Comparison of ENCODE assay signal across 8 cellular contexts in genomic region chr11:13667795-13668101, GRCh38. TPM values are rescaled to one million over a fixed set of nuclear protein-coding genes. Genes with fewer than 3 reads are reported as not detected.
A peak's percentile ranks its signal among the peaks of the same experiment; 100 is the strongest.
DNase-seq lines count a peak whose midpoint lies in the region; ATAC-seq and TF ChIP-seq lines count a peak whose summit lies in the region.

No MANE protein-coding gene starts in this region.

- CTCF ChIA-PET in activated naive CD4-positive, alpha-beta T cell treated with anti-CD3 and anti-CD28 coated beads for 36 hours (lab: Charles Lee) = interaction anchor here (0.6 to 1.3 kb wide), 5 partner anchors 21 to 1882 kb away, joined by 3 to 5 read pairs (median 3); partner anchors contain the start of gene BTBD10

- H3K4me3 ChIP-seq in astrocyte of the cerebellum (ENCODE audit: low read depth, low read length) (peak overlapping the region; percentile 77), transverse colon (peak overlapping the region; percentile 57 to 99 (median 82))

- peak overlapping the region; percentile 69 for H3K4me3 Mint-ChIP-seq in activated naive CD4-positive, alpha-beta T cell treated with anti-CD3 and anti-CD28 coated beads for 36 hours
- H3K4me3 Mint-ChIP-seq in memory B cell = peak overlapping the region; percentile 97

- no peaks in the 10 kb centered on the region for H3K9me3 ChIP-seq in transverse colon

- TF ChIP-seq EP300 in transverse colon (IDR thresholded peaks at IDR 0.05; ENCODE audit: low read depth) = no peak

- peaks cover 13 to 55% (median 26%) of the 10 kb centered on the region in 4 donors for H3K4me1 ChIP-seq in transverse colon

- DNase-seq in activated naive CD4-positive, alpha-beta T cell treated with anti-CD3 and anti-CD28 coated beads for 36 hours = no peak
- DNase-seq in activated naive CD4-positive, alpha-beta T cell treated with anti-CD3 and anti-CD28 coated beads, Interleukin-2, amount 50 U/mL, for 16 hours = no peak
- no peak for DNase-seq in astrocyte of the cerebellum (ENCODE audit: low read depth)
- no peak for DNase-seq in memory B cell (ENCODE audit: low spot score in 2 of 2)
- no peak for DNase-seq in transverse colon
- no peak for DNase-seq in SKM-1 (lab: John Stamatoyannopoulos, UW; ENCODE audit: unreplicated experiment)
- DNase-seq in posterior cingulate gyrus = no peak
- DNase-seq in GF-D8 (lab: John Stamatoyannopoulos, UW) = no peak

- TF ChIP-seq POLR2A in transverse colon (IDR thresholded peaks at IDR 0.05) = no peak

- intact Hi-C loops in activated naive CD4-positive, alpha-beta T cell treated with anti-CD3 and anti-CD28 coated beads for 36 hours (cut with micrococcal nuclease) = loop anchor here (1.0 to 10.0 kb wide), 10 partner anchors 180 to 830 kb away; partner anchors contain the start of genes BMAL1, BTBD10, COPB1 and SPON1
- intact Hi-C loops in transverse colon (cut with DNase I; ENCODE audit: low total_unique reads) = no loop called here
- intact Hi-C loops in posterior cingulate gyrus (cut with DNase I) = loop anchor here (2.0 to 5.0 kb wide), 3 partner anchors 105 to 581 kb away; partner anchors contain the start of gene BTBD10

- H3K27ac ChIP-seq in transverse colon = peak overlapping the region; percentile 94 to 99 (median 96)

- WGBS in transverse colon (ENCODE audit: low coverage in 1 of 2), 2 donors = 7 to 18% methylated on average over 3 to 15 of the region's 15 CpGs

- peaks cover 7% of the 10 kb centered on the region for H3K27me3 Mint-ChIP-seq in activated naive CD4-positive, alpha-beta T cell treated with anti-CD3 and anti-CD28 coated beads for 36 hours (ENCODE audit: low read depth)
- peaks cover 3% of the 10 kb centered on the region for H3K27me3 Mint-ChIP-seq in memory B cell

- in situ Hi-C loops in astrocyte of the cerebellum (cut with HindIII; ENCODE audit: low sequenced_read_pairs) = no loop called here
- in situ Hi-C loops in transverse colon (cut with MboI; ENCODE audit: low pct_ligation_motif_present in 1 of 4, low pct_unique_long_range_greater_than_20kb in 1 of 4, low sequenced_read_pairs in 3 of 4) = no loop called here

- ATAC-seq in memory B cell (ENCODE audit: low read depth) = no peak

- H3K4me1 Mint-ChIP-seq in activated naive CD4-positive, alpha-beta T cell treated with anti-CD3 and anti-CD28 coated beads for 36 hours (ENCODE audit: low read depth) = peaks cover 35% of the 10 kb centered on the region
- peaks cover 32% of the 10 kb centered on the region for H3K4me1 Mint-ChIP-seq in memory B cell

- H3K36me3 Mint-ChIP-seq in activated naive CD4-positive, alpha-beta T cell treated with anti-CD3 and anti-CD28 coated beads for 36 hours (ENCODE audit: low read depth) = peaks cover 13% of the 10 kb centered on the region
- peaks cover 1% of the 10 kb centered on the region for H3K36me3 Mint-ChIP-seq in memory B cell

- H3K27ac Mint-ChIP-seq in activated naive CD4-positive, alpha-beta T cell treated with anti-CD3 and anti-CD28 coated beads for 36 hours = peak overlapping the region; percentile 25
- H3K27ac Mint-ChIP-seq in memory B cell = no peak overlapping the region

- TF ChIP-seq CTCF in astrocyte of the cerebellum (IDR thresholded peaks at IDR 0.05; ENCODE audit: low read depth, low read length, missing control alignments) (no peak), transverse colon (IDR thresholded peaks at IDR 0.05) (no peak)

- no peaks in the 10 kb centered on the region for H3K36me3 ChIP-seq in transverse colon

- no peaks in the 10 kb centered on the region for H3K9me3 Mint-ChIP-seq in activated naive CD4-positive, alpha-beta T cell treated with anti-CD3 and anti-CD28 coated beads for 36 hours
- no peaks in the 10 kb centered on the region for H3K9me3 Mint-ChIP-seq in memory B cell

- no peaks in the 10 kb centered on the region for H3K27me3 ChIP-seq in transverse colon

RNA-seq across cellular contexts. Expression of gene FAR1, which starts 0.7 kb away (rescaled TPM):
- total RNA-seq in activated naive CD4-positive, alpha-beta T cell treated with anti-CD3 and anti-CD28 coated beads for 36 hours = 10 to 100 TPM; 37.2 to 42.3 TPM
- total RNA-seq in transverse colon = 100 to 1,000 TPM in 2 of 4 donors, 10 to 100 TPM in 2; 51.3 to 142 (median 89.5) TPM
